ENCODE assay signal across 3 cellular contexts in the genomic region with DNA sequence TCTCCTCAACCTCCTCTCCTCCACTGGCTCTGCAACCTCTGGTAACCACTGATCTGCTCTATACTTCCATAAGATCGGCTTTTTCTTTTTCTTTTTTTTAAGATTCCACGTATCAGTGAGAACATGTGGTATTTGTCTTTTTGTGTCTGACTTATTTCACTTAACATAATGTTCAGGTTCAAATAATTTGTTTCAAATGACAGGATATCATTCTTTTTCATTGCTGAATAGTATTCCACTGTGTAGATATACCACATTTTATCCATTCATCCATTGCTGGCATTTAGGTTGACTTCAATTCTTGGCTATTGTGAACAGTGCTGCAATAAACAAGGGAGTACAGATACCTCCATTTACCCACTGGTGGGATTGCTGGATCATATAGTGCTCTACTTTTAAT.
TF ChIP-seq lines count a peak whose summit lies in the region.

No MANE protein-coding gene starts in this region.

TF ChIP-seq in SK-N-SH treated with all-trans-retinoic acid at 6 μM for 48 hours, 23 proteins besides CTCF, POLR2A, EP300 and RAD21:
- TF ChIP-seq, protein P1, sequence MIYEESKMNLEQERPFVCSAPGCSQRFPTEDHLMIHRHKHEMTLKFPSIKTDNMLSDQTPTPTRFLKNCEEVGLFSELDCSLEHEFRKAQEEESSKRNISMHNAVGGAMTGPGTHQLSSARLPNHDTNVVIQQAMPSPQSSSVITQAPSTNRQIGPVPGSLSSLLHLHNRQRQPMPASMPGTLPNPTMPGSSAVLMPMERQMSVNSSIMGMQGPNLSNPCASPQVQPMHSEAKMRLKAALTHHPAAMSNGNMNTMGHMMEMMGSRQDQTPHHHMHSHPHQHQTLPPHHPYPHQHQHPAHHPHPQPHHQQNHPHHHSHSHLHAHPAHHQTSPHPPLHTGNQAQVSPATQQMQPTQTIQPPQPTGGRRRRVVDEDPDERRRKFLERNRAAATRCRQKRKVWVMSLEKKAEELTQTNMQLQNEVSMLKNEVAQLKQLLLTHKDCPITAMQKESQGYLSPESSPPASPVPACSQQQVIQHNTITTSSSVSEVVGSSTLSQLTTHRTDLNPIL (CRISPR knock-in tag; IDR thresholded peaks at IDR 0.05; ENCODE audit: low read depth): no peak
- TF ChIP-seq RARB (CRISPR knock-in tag; IDR thresholded peaks at IDR 0.05): no peak
- peak; percentile 99 for TF ChIP-seq ZNF8 (CRISPR knock-in tag; IDR thresholded peaks at IDR 0.05)
- TF ChIP-seq BACH2 (CRISPR knock-in tag; IDR thresholded peaks at IDR 0.05; ENCODE audit: borderline replicate concordance): no peak
- TF ChIP-seq ZFP3 (CRISPR knock-in tag; IDR thresholded peaks at IDR 0.05): no peak
- TF ChIP-seq, protein P2, sequence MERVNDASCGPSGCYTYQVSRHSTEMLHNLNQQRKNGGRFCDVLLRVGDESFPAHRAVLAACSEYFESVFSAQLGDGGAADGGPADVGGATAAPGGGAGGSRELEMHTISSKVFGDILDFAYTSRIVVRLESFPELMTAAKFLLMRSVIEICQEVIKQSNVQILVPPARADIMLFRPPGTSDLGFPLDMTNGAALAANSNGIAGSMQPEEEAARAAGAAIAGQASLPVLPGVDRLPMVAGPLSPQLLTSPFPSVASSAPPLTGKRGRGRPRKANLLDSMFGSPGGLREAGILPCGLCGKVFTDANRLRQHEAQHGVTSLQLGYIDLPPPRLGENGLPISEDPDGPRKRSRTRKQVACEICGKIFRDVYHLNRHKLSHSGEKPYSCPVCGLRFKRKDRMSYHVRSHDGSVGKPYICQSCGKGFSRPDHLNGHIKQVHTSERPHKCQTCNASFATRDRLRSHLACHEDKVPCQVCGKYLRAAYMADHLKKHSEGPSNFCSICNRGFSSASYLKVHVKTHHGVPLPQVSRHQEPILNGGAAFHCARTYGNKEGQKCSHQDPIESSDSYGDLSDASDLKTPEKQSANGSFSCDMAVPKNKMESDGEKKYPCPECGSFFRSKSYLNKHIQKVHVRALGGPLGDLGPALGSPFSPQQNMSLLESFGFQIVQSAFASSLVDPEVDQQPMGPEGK (CRISPR knock-in tag; IDR thresholded peaks at IDR 0.05; ENCODE audit: borderline replicate concordance): no peak

TF ChIP-seq in SK-N-SH, 30 proteins besides CTCF, POLR2A, EP300 and RAD21:
- TF ChIP-seq TCF12 (IDR thresholded peaks at IDR 0.05): no peak
TF ChIP-seq in SK-N-SH: peak in this region for 0.

TF ChIP-seq in H1, 55 proteins besides CTCF, POLR2A, EP300 and RAD21:
- TF ChIP-seq KDM1A (IDR thresholded peaks at IDR 0.05; ENCODE audit: borderline replicate concordance, low read length) (peak; percentile 86; the same call in 1 of the 2 replicates), RNF2 (IDR thresholded peaks at IDR 0.05; ENCODE audit: borderline replicate concordance, low read depth, low read length, missing control alignments, poor library complexity, severe bottlenecking) (no peak), TBP (IDR thresholded peaks at IDR 0.05; ENCODE audit: low read depth, low read length) (no peak)
